9 cellular contexts compared by ENCODE assay signal in genomic region chr10:69676301-69676700, GRCh38.
"Had no signal": no experiment of that assay in that cellular context is flagged by ENCODE, and none has a peak within 500 bp of the region (broad histone marks: within the 10 kb centered on the region; RNA-seq: fewer than 3 reads in every experiment).

No MANE protein-coding gene starts in this region.

- H2AFZ ChIP-seq: GM23338 had no signal

- H3K4me1 ChIP-seq: HAP-1 had no signal

- H3K9me3 ChIP-seq: HAP-1 had no signal

- ATAC-seq: GM23338, HCT116, K562 had no signal

- FAIRE-seq: HTR-8/SVneo, K562 had no signal

- DNase-seq: H7, HFFc6, IMR-90, KG1 had no signal

- H3K4me3 ChIP-seq: GM23338, HAP-1, K562 had no signal

- H3K36me3 ChIP-seq: HAP-1 had no signal

- H3K4me2 ChIP-seq: GM23338 had no signal
